ENCODE assay signal across 8 cellular contexts in genomic region chr11:93740802-93741093, GRCh38. TPM values are rescaled to one million over a fixed set of nuclear protein-coding genes. Genes with fewer than 3 reads are reported as not detected.
DNase-seq lines count a peak whose midpoint lies in the region; ATAC-seq and TF ChIP-seq lines count a peak whose summit lies in the region.

No MANE protein-coding gene starts in this region.

- H3K27ac ChIP-seq in DND-41 (ENCODE audit: low read length) = peak overlapping the region; percentile 89
- H3K27ac ChIP-seq in KOPT-K1 (ENCODE audit: low read depth, low read length, poor library complexity, severe bottlenecking) = peak overlapping the region; percentile 94
- peak overlapping the region; percentile 72 to 98 (median 90) for H3K27ac ChIP-seq in heart right ventricle
- peak overlapping the region; percentile 95 for H3K27ac ChIP-seq in rectal smooth muscle tissue (ENCODE audit: low read depth, low read length)

- TF ChIP-seq CTCF in DND-41 (IDR thresholded peaks at IDR 0.05; ENCODE audit: borderline replicate concordance, extremely low read depth, low read length, poor library complexity, severe bottlenecking) = peak; percentile 14
- no peak for TF ChIP-seq CTCF in heart right ventricle (IDR thresholded peaks at IDR 0.05)

- H3K27ac Mint-ChIP-seq in activated naive CD8-positive, alpha-beta T cell treated with anti-CD3 and anti-CD28 coated beads, Interleukin-2, amount 10 ng/mL, durations not matched to agents 7 days and 5 days = peak overlapping the region; percentile 99

- H3K4me1 ChIP-seq in DND-41 (ENCODE audit: insufficient read depth, low read length) = peaks cover 56% of the 10 kb centered on the region
- H3K4me1 ChIP-seq in heart right ventricle = peaks cover 0 to 78% (median 55%) of the 10 kb centered on the region in 9 donors
- peaks cover 20% of the 10 kb centered on the region for H3K4me1 ChIP-seq in rectal smooth muscle tissue (ENCODE audit: control insufficient read depth, insufficient read depth, low read length)

- peaks cover 35% of the 10 kb centered on the region for H4K20me1 ChIP-seq in DND-41 (ENCODE audit: insufficient read depth, low read length)

- H3K9me3 ChIP-seq in DND-41 (ENCODE audit: insufficient read depth, low read length, severe bottlenecking) = no peaks in the 10 kb centered on the region
- no peaks in the 10 kb centered on the region for H3K9me3 ChIP-seq in KOPT-K1 (ENCODE audit: insufficient read depth, low read length, poor library complexity, severe bottlenecking)
- no peaks in the 10 kb centered on the region for H3K9me3 ChIP-seq in heart right ventricle

- H3K27me3 ChIP-seq in DND-41 (ENCODE audit: insufficient read depth, low read length, poor library complexity) (no peaks in the 10 kb centered on the region), heart right ventricle (no peaks in the 10 kb centered on the region), rectal smooth muscle tissue (ENCODE audit: control insufficient read depth, insufficient read depth, low read length) (no peaks in the 10 kb centered on the region)

- ATAC-seq in DND-41 (ENCODE audit: insufficient read depth, low read depth) = peak; percentile 49
- peak; percentile 47 for ATAC-seq in GM21723 (IDR thresholded peaks at IDR 0.05; ENCODE audit: unreplicated experiment)
- peak; percentile 44 for ATAC-seq in activated naive CD8-positive, alpha-beta T cell treated with anti-CD3 and anti-CD28 coated beads, Interleukin-2, amount 10 ng/mL, durations not matched to agents 7 days and 5 days (ENCODE audit: low read depth)
- ATAC-seq in heart right ventricle = peak; percentile 44 to 77 (median 67)

- intact Hi-C loops in heart right ventricle (cut with DNase I) = loop anchor here in 7 of 10 donors (1.0 to 5.0 kb wide), 4 partner anchors 42 to 78 kb away; partner anchors contain the start of genes MED17 (in 7 of the 7) and CEP295 (in 1 of the 7)

- WGBS in heart right ventricle, 2 donors = 0% methylated on average over 18 of the region's 18 CpGs

- DNase-seq in DND-41 = peak; percentile 68
- DNase-seq in SK-N-DZ (ENCODE audit: low spot score) = peak; percentile 79
- no peak for DNase-seq in activated naive CD8-positive, alpha-beta T cell treated with anti-CD3 and anti-CD28 coated beads, Interleukin-2, amount 10 ng/mL, durations not matched to agents 7 days and 5 days
- DNase-seq in heart right ventricle = peak; percentile 44 to 52
- no peak for DNase-seq in OCI-M2 (lab: John Stamatoyannopoulos, UW; ENCODE audit: unreplicated experiment)

- peak overlapping the region; percentile 93 for H2AFZ ChIP-seq in DND-41 (ENCODE audit: low read depth, low read length)

- POLR2A ChIA-PET in activated naive CD8-positive, alpha-beta T cell treated with anti-CD3 and anti-CD28 coated beads, Interleukin-2, amount 10 ng/mL, durations not matched to agents 7 days and 5 days (lab: Charles Lee) = interaction anchor here (0.7 to 5.5 kb wide), 17 partner anchors 9 to 1350 kb away, joined by 3 to 113 read pairs (median 6); partner anchors contain the start of genes CEP295, MED17 and PANX1

- H3K27me3 Mint-ChIP-seq in activated naive CD8-positive, alpha-beta T cell treated with anti-CD3 and anti-CD28 coated beads, Interleukin-2, amount 10 ng/mL, durations not matched to agents 7 days and 5 days = no peaks in the 10 kb centered on the region

- peak overlapping the region; percentile 71 for H3K4me2 ChIP-seq in DND-41 (ENCODE audit: insufficient read depth, low read length)

- H3K36me3 Mint-ChIP-seq in activated naive CD8-positive, alpha-beta T cell treated with anti-CD3 and anti-CD28 coated beads, Interleukin-2, amount 10 ng/mL, durations not matched to agents 7 days and 5 days = peaks cover 48% of the 10 kb centered on the region

- peaks cover 43% of the 10 kb centered on the region for H3K4me1 Mint-ChIP-seq in activated naive CD8-positive, alpha-beta T cell treated with anti-CD3 and anti-CD28 coated beads, Interleukin-2, amount 10 ng/mL, durations not matched to agents 7 days and 5 days

- H3K79me2 ChIP-seq in DND-41 (ENCODE audit: insufficient read depth, low read length) = peaks cover 90% of the 10 kb centered on the region

- H3K9me3 Mint-ChIP-seq in activated naive CD8-positive, alpha-beta T cell treated with anti-CD3 and anti-CD28 coated beads, Interleukin-2, amount 10 ng/mL, durations not matched to agents 7 days and 5 days = no peaks in the 10 kb centered on the region

- peak overlapping the region; percentile 70 to 73 for H3K4me3 ChIP-seq in DND-41 (ENCODE audit: low read depth in 1 of 2, low read length in 2 of 2)
- H3K4me3 ChIP-seq in heart right ventricle = peak overlapping the region; percentile 46 to 97 (median 78)
- H3K4me3 ChIP-seq in rectal smooth muscle tissue (ENCODE audit: low read length) = peak overlapping the region; percentile 96

- peak overlapping the region; percentile 85 for H3K9ac ChIP-seq in DND-41 (ENCODE audit: low read depth, low read length)
- peak overlapping the region; percentile 91 for H3K9ac ChIP-seq in rectal smooth muscle tissue (ENCODE audit: low read length)

- H3K36me3 ChIP-seq in DND-41 (ENCODE audit: insufficient read depth, low read length) (peaks cover 56% of the 10 kb centered on the region), KOPT-K1 (ENCODE audit: insufficient read depth, low read length) (peaks cover 56% of the 10 kb centered on the region), heart right ventricle (peaks cover 0 to 55% (median 27%) of the 10 kb centered on the region in 9 donors), rectal smooth muscle tissue (ENCODE audit: control insufficient read depth, insufficient read depth, low read length) (peaks cover 14% of the 10 kb centered on the region)

- H3K4me3 Mint-ChIP-seq in activated naive CD8-positive, alpha-beta T cell treated with anti-CD3 and anti-CD28 coated beads, Interleukin-2, amount 10 ng/mL, durations not matched to agents 7 days and 5 days = peak overlapping the region; percentile 99

RNA-seq across cellular contexts. Expression of gene TAF1D, which starts 0.5 kb away (rescaled TPM):
- polyA plus RNA-seq in SK-N-DZ (2014; cell fraction: cytosol; rRNA removed) = 213 and 236 TPM in 2 replicates
- 1,288 and 1,293 TPM in 2 replicates for polyA plus RNA-seq in SK-N-DZ (2014; cell fraction: nucleus; rRNA removed)
- total RNA-seq in activated naive CD8-positive, alpha-beta T cell treated with anti-CD3 and anti-CD28 coated beads, Interleukin-2, amount 10 ng/mL, durations not matched to agents 7 days and 5 days = 100 to 1,000 TPM; 172 to 178 TPM
- total RNA-seq in heart right ventricle = 10 to 100 TPM; 24.0 to 46.1 (median 31.6) TPM
- polyA plus RNA-seq in heart right ventricle = 100 to 1,000 TPM in 1 of 2 donors, 10 to 100 TPM in 1; 56.6 to 114 TPM

RNA-seq across cellular contexts. Expression of gene C11orf54, which starts 0.7 kb away (rescaled TPM):
- polyA plus RNA-seq in SK-N-DZ (2014; cell fraction: cytosol; rRNA removed) = 37.7 and 50.3 TPM in 2 replicates
- polyA plus RNA-seq in SK-N-DZ (2014; cell fraction: nucleus; rRNA removed) = 33.5 and 44.9 TPM in 2 replicates
- 10 to 100 TPM; 20.6 to 29.2 TPM for total RNA-seq in activated naive CD8-positive, alpha-beta T cell treated with anti-CD3 and anti-CD28 coated beads, Interleukin-2, amount 10 ng/mL, durations not matched to agents 7 days and 5 days
- 10 to 100 TPM; 24.3 to 39.5 (median 27.6) TPM for total RNA-seq in heart right ventricle
- 10 to 100 TPM; 12.2 to 29.5 TPM for polyA plus RNA-seq in heart right ventricle

RNA-seq across cellular contexts. Expression of gene MED17, which starts 43.3 kb away (rescaled TPM):
- 46.3 and 60.8 TPM in 2 replicates for polyA plus RNA-seq in SK-N-DZ (2014; cell fraction: cytosol; rRNA removed)
- 72.9 and 74.9 TPM in 2 replicates for polyA plus RNA-seq in SK-N-DZ (2014; cell fraction: nucleus; rRNA removed)
- 10 to 100 TPM; 43.0 to 44.8 TPM for total RNA-seq in activated naive CD8-positive, alpha-beta T cell treated with anti-CD3 and anti-CD28 coated beads, Interleukin-2, amount 10 ng/mL, durations not matched to agents 7 days and 5 days
- 10 to 100 TPM; 17.2 to 25.7 (median 22.1) TPM for total RNA-seq in heart right ventricle
- 10 to 100 TPM; 11.0 to 12.5 TPM for polyA plus RNA-seq in heart right ventricle

Comparison
In these comparisons a context has a peak if more than half of its experiments do, and no peak if none do; other contexts are left out.
1. DNase-seq: peak in DND-41 (single experiment), SK-N-DZ (single experiment) and heart right ventricle (2 of 2); none in activated naive CD8-positive, alpha-beta T cell treated with anti-CD3 and anti-CD28 coated beads, Interleukin-2, amount 10 ng/mL, durations not matched to agents 7 days and 5 days (single experiment) and OCI-M2 (single experiment).
2. Peak in every context shown above with its lines, with median percentiles within 50 percentile points of each other: ATAC-seq, H3K27ac ChIP-seq and H3K4me3 ChIP-seq.